1 cellular context compared by ENCODE assay signal in genomic region chr19:28388988-28389387, GRCh38.
TF ChIP-seq lines count a peak whose summit lies in the region.

No MANE protein-coding gene starts in this region.

TF ChIP-seq in HEK293, 187 proteins besides CTCF, POLR2A, EP300 and RAD21 (continued from another document):
- TF ChIP-seq ZNF280C (tag by site-specific recombination; IDR thresholded peaks at IDR 0.05) (no peak), ZNF175 (tag by site-specific recombination; IDR thresholded peaks at IDR 0.05) (no peak), ZNF660 (tag by site-specific recombination; IDR thresholded peaks at IDR 0.05) (no peak), ZNF488 (tag by site-specific recombination; IDR thresholded peaks at IDR 0.05) (no peak), ZNF768 (tag by site-specific recombination; IDR thresholded peaks at IDR 0.05) (no peak), SCRT1 (tag by site-specific recombination; IDR thresholded peaks at IDR 0.05; ENCODE audit: borderline replicate concordance) (0 out of 2 replicates have a peak, but pooled peaks have one; percentile 65)
